17 cellular contexts compared by ENCODE assay signal in genomic region chr16:66007717-66008116, GRCh38.
DNase-seq lines count a peak whose midpoint lies in the region; ATAC-seq and TF ChIP-seq lines count a peak whose summit lies in the region.
"Had no signal": no experiment of that assay in that cellular context is flagged by ENCODE, and none has a peak within 500 bp of the region (broad histone marks: within the 10 kb centered on the region; RNA-seq: fewer than 3 reads in every experiment).

No MANE protein-coding gene starts in this region.

- TF ChIP-seq CTCF in fibroblast of lung (conservative IDR thresholded peaks at IDR 0.05 in 1 of 2, IDR thresholded peaks at IDR 0.05 in 1 of 2; ENCODE audit: low read depth in 1 of 2, low read length in 2 of 2): no peak

- H3K79me2 ChIP-seq in fibroblast of lung (ENCODE audit: control insufficient read depth, insufficient read depth, low read length): no peaks in the 10 kb centered on the region

- no peaks in the 10 kb centered on the region for H3K9me3 ChIP-seq in fibroblast of lung (ENCODE audit: control insufficient read depth, insufficient read depth, low read depth, low read length)

- DNase-seq in Daoy (ENCODE audit: low read depth) (peak; percentile 29), NCI-H226 (peak; percentile 71), fibroblast of lung (ENCODE audit: low read depth in 2 of 2) (peak; percentile 80 to 95), non-pigmented ciliary epithelial cell (ENCODE audit: low read depth) (peak; percentile 78), inferior parietal cortex (ENCODE audit: extremely low spot score) (no peak), mesenteric fat pad (ENCODE audit: low spot score) (no peak)
- no peak for DNase-seq in activated T-cell treated with anti-CD3 and anti-CD28 coated beads, Interleukin-2, amount 50 U/mL, for 48 hours
- DNase-seq: activated CD4-positive, alpha-beta T cell treated with anti-CD3 and anti-CD28 coated beads, Interleukin-2, amount 50 U/mL, for 48 hours; activated gamma-delta T cell treated with Interleukin-2 at 50 U/mL for 16 hours; DND-41; NCI-H187 treated with DMSO at 0.1 percent for 48 hours; NCI-H82; SHP77 treated with DMSO at 0.1 percent for 48 hours; stimulated activated CD4-positive, alpha-beta T cell treated with anti-CD3 and anti-CD28 coated beads, Interleukin-4, amount 100 ng/mL, for 24 hours; stimulated activated naive B cell treated with anti-CD40 and anti-IgM and Interleukin-4, amounts not matched to agents 10 μg/mL and 1 μg/mL and 100 μg/mL, for 72 hours had no signal

- H3K27me3 ChIP-seq in fibroblast of lung (ENCODE audit: control insufficient read depth, insufficient read depth, low read length): no peaks in the 10 kb centered on the region

- H3K9ac ChIP-seq in fibroblast of lung (ENCODE audit: insufficient read depth, low read length): no peak overlapping the region

- H3K27ac ChIP-seq in fibroblast of lung (ENCODE audit: insufficient read depth, low read length): peak overlapping the region; percentile 62
- H3K27ac ChIP-seq: epithelial cell of prostate had no signal

- peak overlapping the region; percentile 56 for H3K4me2 ChIP-seq in fibroblast of lung (ENCODE audit: extremely low read depth, insufficient read depth, low read length)

- H3K4me1 ChIP-seq in fibroblast of lung (ENCODE audit: control insufficient read depth, extremely low read depth, insufficient read depth, low read length): peaks cover 5% of the 10 kb centered on the region

- H3K4me3 ChIP-seq in fibroblast of lung (replicated peaks in 1 of 4; ENCODE audit: control extremely low read depth in 1 of 4, insufficient read depth in 1 of 4, low read depth in 3 of 4, low read length in 4 of 4): no peak overlapping the region

- no peak overlapping the region for H2AFZ ChIP-seq in fibroblast of lung (ENCODE audit: low read length)

- no peak for ATAC-seq in HG03045 (IDR thresholded peaks at IDR 0.05; ENCODE audit: unreplicated experiment)
- ATAC-seq: stimulated activated naive B cell treated with anti-CD40 and anti-IgM and Interleukin-4, amounts not matched to agents 10 μg/mL and 1 μg/mL and 100 μg/mL, for 72 hours had no signal

- H3K36me3 ChIP-seq in fibroblast of lung (ENCODE audit: control insufficient read depth, insufficient read depth, low read length): no peaks in the 10 kb centered on the region

- no peaks in the 10 kb centered on the region for H4K20me1 ChIP-seq in fibroblast of lung (ENCODE audit: control insufficient read depth, extremely low read depth, insufficient read depth, low read length)

Comparison
In these comparisons a context has a peak if more than half of its experiments do, and no peak if none do; other contexts are left out.
1. DNase-seq: peak in Daoy (single experiment), NCI-H226 (single experiment), fibroblast of lung (2 of 2) and non-pigmented ciliary epithelial cell (single experiment); none in inferior parietal cortex (single experiment), activated T-cell treated with anti-CD3 and anti-CD28 coated beads, Interleukin-2, amount 50 U/mL, for 48 hours (0 of 2) and mesenteric fat pad (single experiment).